Comparison of ENCODE assay signal across 11 cellular contexts in genomic region chr2:28250006-28250405, GRCh38.
DNase-seq lines count a peak whose midpoint lies in the region; FAIRE-seq and TF ChIP-seq lines count a peak whose summit lies in the region.
"Had no signal": no experiment of that assay in that cellular context is flagged by ENCODE, and none has a peak within 500 bp of the region (broad histone marks: within the 10 kb centered on the region; RNA-seq: fewer than 3 reads in every experiment).

No MANE protein-coding gene starts in this region.

- H2AFZ ChIP-seq in osteoblast (ENCODE audit: low read length), result no peak overlapping the region

- no peak for TF ChIP-seq CTCF in bronchial epithelial cell (IDR thresholded peaks at IDR 0.05; ENCODE audit: insufficient read depth, low read length, severe bottlenecking)
- TF ChIP-seq CTCF in osteoblast (IDR thresholded peaks at IDR 0.05; ENCODE audit: extremely low read depth, low read depth, low read length), result no peak

- H3K27me3 ChIP-seq in MG63, result no peaks in the 10 kb centered on the region
- H3K27me3 ChIP-seq in bronchial epithelial cell (ENCODE audit: control insufficient read depth, insufficient read depth, low read length), result no peaks in the 10 kb centered on the region
- H3K27me3 ChIP-seq in osteoblast (ENCODE audit: insufficient read depth, low read length), result no peaks in the 10 kb centered on the region

- H3K4me3 ChIP-seq in MG63 (no peak overlapping the region), bronchial epithelial cell (ENCODE audit: low read depth, low read length) (no peak overlapping the region), osteoblast (ENCODE audit: insufficient read depth, low read length) (no peak overlapping the region)

- H3K36me3 ChIP-seq in MG63 (peaks cover 2% of the 10 kb centered on the region; the same call in 1 of the 2 replicates), bronchial epithelial cell (ENCODE audit: control insufficient read depth, insufficient read depth, low read length) (no peaks in the 10 kb centered on the region), osteoblast (ENCODE audit: insufficient read depth, low read length) (no peaks in the 10 kb centered on the region)

- H4K20me1 ChIP-seq in osteoblast (ENCODE audit: insufficient read depth, low read length), result no peaks in the 10 kb centered on the region

- no peak overlapping the region for H3K27ac ChIP-seq in osteoblast (ENCODE audit: low read depth, low read length)

- DNase-seq in Caki2 (ENCODE audit: low read depth) (peak; percentile 78), MG63 (peak; percentile 62), bronchial epithelial cell (ENCODE audit: low read depth) (peak; percentile 91), osteoblast (ENCODE audit: insufficient read length, low spot score, missing footprints) (peak; percentile 86), NCI-H146 (lab: John Stamatoyannopoulos, UW) (no peak), NCI-H524 treated with DMSO at 0.1 percent for 48 hours (lab: John Stamatoyannopoulos, UW) (no peak), NCI-H2107 treated with DMSO at 0.1 percent for 48 hours (lab: John Stamatoyannopoulos, UW; ENCODE audit: unreplicated experiment) (no peak), cerebellar cortex (ENCODE audit: low spot score) (no peak)
- DNase-seq: activated CD4-positive, CD25-positive, alpha-beta regulatory T cell; GF-D8; NCI-H1694 had no signal

- in situ Hi-C loops in Caki2 (cut with HindIII; ENCODE audit: low pct_unique_long_range_greater_than_20kb, low sequenced_read_pairs), result no loop called here

- H3K79me2 ChIP-seq in osteoblast (ENCODE audit: insufficient read depth, low read length), result no peaks in the 10 kb centered on the region

- H3K9me3 ChIP-seq in MG63 (no peaks in the 10 kb centered on the region), osteoblast (ENCODE audit: low read depth, low read length) (no peaks in the 10 kb centered on the region)

- no peak for FAIRE-seq in bronchial epithelial cell (lab: Jason Lieb, UNC)

- H3K4me1 ChIP-seq in osteoblast (ENCODE audit: insufficient read depth, low read length), result peaks cover 7% of the 10 kb centered on the region

- H3K4me2 ChIP-seq in osteoblast (ENCODE audit: insufficient read depth, low read length), result no peak overlapping the region

Comparison
In these comparisons a context has a peak if more than half of its experiments do, and no peak if none do; other contexts are left out.
1. DNase-seq: peak in Caki2 (single experiment), MG63 (single experiment), bronchial epithelial cell (single experiment) and osteoblast (single experiment); none in NCI-H146 (single experiment), NCI-H524 treated with DMSO at 0.1 percent for 48 hours (single experiment), NCI-H2107 treated with DMSO at 0.1 percent for 48 hours (single experiment) and cerebellar cortex (single experiment).